1 cellular context compared by ENCODE assay signal in genomic region chr11:103619480-103619879, GRCh38.
TF ChIP-seq lines count a peak whose summit lies in the region.

No MANE protein-coding gene starts in this region.

TF ChIP-seq in IMR-90, 13 proteins besides CTCF, POLR2A, EP300 and RAD21 (continued from another document):
- TF ChIP-seq CEBPB (IDR thresholded peaks at IDR 0.05; ENCODE audit: low read depth, low read length) (no peak), RCOR1 (IDR thresholded peaks at IDR 0.05; ENCODE audit: insufficient replicate concordance, low read length) (no peak), SMC3 (IDR thresholded peaks at IDR 0.05; ENCODE audit: low read depth, low read length) (no peak), NFE2L2 (IDR thresholded peaks at IDR 0.05; ENCODE audit: low read depth, low read length) (no peak), CHD1 (IDR thresholded peaks at IDR 0.05; ENCODE audit: low read depth, low read length) (no peak), MAFK (IDR thresholded peaks at IDR 0.05; ENCODE audit: low read depth, low read length) (no peak), FOS (IDR thresholded peaks at IDR 0.05; ENCODE audit: low read depth, low read length) (no peak), BHLHE40 (IDR thresholded peaks at IDR 0.05; ENCODE audit: low read depth, low read length) (no peak), MXI1 (IDR thresholded peaks at IDR 0.05; ENCODE audit: borderline replicate concordance, low read depth, low read length) (no peak)
- TF ChIP-seq, protein P1, sequence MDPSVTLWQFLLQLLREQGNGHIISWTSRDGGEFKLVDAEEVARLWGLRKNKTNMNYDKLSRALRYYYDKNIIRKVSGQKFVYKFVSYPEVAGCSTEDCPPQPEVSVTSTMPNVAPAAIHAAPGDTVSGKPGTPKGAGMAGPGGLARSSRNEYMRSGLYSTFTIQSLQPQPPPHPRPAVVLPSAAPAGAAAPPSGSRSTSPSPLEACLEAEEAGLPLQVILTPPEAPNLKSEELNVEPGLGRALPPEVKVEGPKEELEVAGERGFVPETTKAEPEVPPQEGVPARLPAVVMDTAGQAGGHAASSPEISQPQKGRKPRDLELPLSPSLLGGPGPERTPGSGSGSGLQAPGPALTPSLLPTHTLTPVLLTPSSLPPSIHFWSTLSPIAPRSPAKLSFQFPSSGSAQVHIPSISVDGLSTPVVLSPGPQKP (IDR thresholded peaks at IDR 0.05; ENCODE audit: borderline replicate concordance, low read depth, low read length), result no peak
